In the genomic region with DNA sequence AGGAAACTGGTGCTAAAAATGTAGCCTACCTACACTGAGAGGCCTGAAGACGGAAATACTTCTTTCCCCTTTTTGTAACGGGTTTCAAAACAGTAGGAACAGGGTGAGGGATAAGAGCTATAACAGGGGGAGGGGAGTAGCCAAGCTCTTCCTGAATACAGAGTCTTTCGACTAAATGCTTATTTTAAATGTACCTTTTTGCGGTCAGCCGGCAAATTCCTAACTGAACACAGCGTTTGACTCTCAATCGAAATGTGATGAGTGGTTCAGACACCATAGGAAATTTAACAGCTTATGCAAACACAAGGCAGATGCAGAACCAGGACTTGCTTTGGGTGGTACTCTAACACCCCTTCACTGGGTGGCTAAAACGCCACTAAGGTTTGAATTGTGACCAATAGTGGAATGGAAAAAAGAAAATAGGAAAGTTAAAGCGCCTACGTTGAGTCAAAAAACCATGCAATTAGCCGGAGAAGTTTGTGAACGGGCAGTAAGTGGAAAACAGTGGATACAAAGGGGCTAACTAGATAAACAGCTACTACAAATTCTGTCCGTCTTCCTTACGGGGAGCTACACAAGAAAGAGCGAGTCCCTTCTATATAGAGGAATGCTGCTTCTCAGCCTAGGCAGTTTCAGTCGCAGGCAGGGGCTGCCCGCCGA, we compare ENCODE assay signal across 8 cellular contexts. TPM values are rescaled to one million over a fixed set of nuclear protein-coding genes. Genes with fewer than 3 reads are reported as not detected.
DNase-seq lines count a peak whose midpoint lies in the region; ATAC-seq and TF ChIP-seq lines count a peak whose summit lies in the region.

No MANE protein-coding gene starts in this region.

- H3K27ac Mint-ChIP-seq in activated naive CD4-positive, alpha-beta T cell treated with anti-CD3 and anti-CD28 coated beads, Interleukin-2, amount 10 ng/mL, durations not matched to agents 7 days and 5 days = peak overlapping the region; percentile 93

- intact Hi-C loops in sciatic nerve (cut with DNase I) = no loop called here

- peaks cover 57% of the 10 kb centered on the region for H3K4me1 Mint-ChIP-seq in activated naive CD4-positive, alpha-beta T cell treated with anti-CD3 and anti-CD28 coated beads, Interleukin-2, amount 10 ng/mL, durations not matched to agents 7 days and 5 days

- peaks cover 17 to 47% of the 10 kb centered on the region in 2 donors for H3K4me1 ChIP-seq in muscle layer of duodenum (ENCODE audit: control insufficient read depth in 1 of 2, insufficient read depth in 2 of 2, low read length in 2 of 2)

- H3K27me3 ChIP-seq in muscle layer of duodenum (ENCODE audit: low read depth, low read length) = no peaks in the 10 kb centered on the region

- H3K4me3 Mint-ChIP-seq in activated naive CD4-positive, alpha-beta T cell treated with anti-CD3 and anti-CD28 coated beads, Interleukin-2, amount 10 ng/mL, durations not matched to agents 7 days and 5 days = peak overlapping the region; percentile 89

- H3K36me3 ChIP-seq in muscle layer of duodenum (ENCODE audit: control insufficient read depth in 1 of 2, insufficient read depth in 2 of 2, low read length in 2 of 2) = no peaks in the 10 kb centered on the region

- peak overlapping the region; percentile 98 to 99 for H3K27ac ChIP-seq in coronary artery
- peak overlapping the region; percentile 90 for H3K27ac ChIP-seq in muscle layer of duodenum (ENCODE audit: low read length)

- no peaks in the 10 kb centered on the region for H3K9me3 Mint-ChIP-seq in activated naive CD4-positive, alpha-beta T cell treated with anti-CD3 and anti-CD28 coated beads, Interleukin-2, amount 10 ng/mL, durations not matched to agents 7 days and 5 days

- DNase-seq in activated naive CD4-positive, alpha-beta T cell treated with anti-CD3 and anti-CD28 coated beads, Interleukin-2, amount 10 ng/mL, durations not matched to agents 7 days and 5 days = no peak
- DNase-seq in activated naive CD4-positive, alpha-beta T cell (lab: John Stamatoyannopoulos, UW) = no peak
- DNase-seq in coronary artery (ENCODE audit: low spot score) = no peak
- no peak for DNase-seq in sciatic nerve (ENCODE audit: low spot score)

- peaks cover 43% of the 10 kb centered on the region for H3K36me3 Mint-ChIP-seq in activated naive CD4-positive, alpha-beta T cell treated with anti-CD3 and anti-CD28 coated beads, Interleukin-2, amount 10 ng/mL, durations not matched to agents 7 days and 5 days

- TF ChIP-seq CTCF in coronary artery (IDR thresholded peaks at IDR 0.05) = no peak

- ATAC-seq in sciatic nerve (no peak), GM21381 (IDR thresholded peaks at IDR 0.05; ENCODE audit: unreplicated experiment) (no peak), GM21515 (IDR thresholded peaks at IDR 0.05; ENCODE audit: unreplicated experiment) (no peak)

- CTCF ChIA-PET in activated naive CD4-positive, alpha-beta T cell treated with anti-CD3 and anti-CD28 coated beads, Interleukin-2, amount 10 ng/mL, durations not matched to agents 7 days and 5 days (lab: Charles Lee) = interaction anchor here (0.6 to 1.3 kb wide), 3 partner anchors 60 to 169 kb away, joined by 3 to 8 read pairs (median 3); no protein-coding TSS in a partner anchor

- H3K9me3 ChIP-seq in muscle layer of duodenum (ENCODE audit: control insufficient read depth in 1 of 2, low read length in 2 of 2) = no peaks in the 10 kb centered on the region

- peaks cover 4% of the 10 kb centered on the region for H3K27me3 Mint-ChIP-seq in activated naive CD4-positive, alpha-beta T cell treated with anti-CD3 and anti-CD28 coated beads, Interleukin-2, amount 10 ng/mL, durations not matched to agents 7 days and 5 days

- H3K4me3 ChIP-seq in coronary artery (peak overlapping the region; percentile 93), muscle layer of duodenum (ENCODE audit: low read depth in 1 of 2, low read length in 2 of 2) (peak overlapping the region; percentile 91 to 98)

TF ChIP-seq in PFSK-1, 5 proteins besides CTCF, POLR2A, EP300 and RAD21:
- TF ChIP-seq POLR2AphosphoS5 (IDR thresholded peaks at IDR 0.05; ENCODE audit: low read depth, low read length) (no peak), SIN3A (IDR thresholded peaks at IDR 0.05; ENCODE audit: borderline replicate concordance, insufficient read depth, low read length) (peak; percentile 53; the same call in 1 of the 2 replicates)

RNA-seq across cellular contexts. Expression of gene EGLN1, which starts 1.7 kb away (rescaled TPM):
- 11.0 TPM for polyA plus RNA-seq in PFSK-1 (2012; ENCODE audit: insufficient read length, low read depth)
- total RNA-seq in sciatic nerve = 45.5 TPM
